In genomic region chr1:65265296-65266271, GRCh38 we compare ENCODE assay signal across 8 cellular contexts. TPM values are rescaled to one million over a fixed set of nuclear protein-coding genes. Genes with fewer than 3 reads are reported as not detected.
DNase-seq lines count a peak whose midpoint lies in the region; ATAC-seq, FAIRE-seq and TF ChIP-seq lines count a peak whose summit lies in the region.

No MANE protein-coding gene starts in this region.

- peaks cover 62% of the 10 kb centered on the region for H3K27me3 ChIP-seq in neutrophil

- POLR2A ChIA-PET in activated naive CD8-positive, alpha-beta T cell treated with anti-CD3 and anti-CD28 coated beads, Interleukin-2, amount 10 ng/mL, durations not matched to agents 7 days and 5 days (lab: Charles Lee), result interaction anchor here (0.6 to 2.1 kb wide), 2 partner anchors 11 to 30 kb away, joined by 4 to 9 read pairs; no protein-coding TSS in a partner anchor

- H3K4me3 Mint-ChIP-seq in activated naive CD8-positive, alpha-beta T cell treated with anti-CD3 and anti-CD28 coated beads, Interleukin-2, amount 10 ng/mL, durations not matched to agents 7 days and 5 days, result peak overlapping the region; percentile 68
- H3K4me3 Mint-ChIP-seq in glutamatergic neuron (ENCODE audit: unreplicated experiment), result peak overlapping the region; percentile 81

- no peak for FAIRE-seq in GM19239 (lab: Jason Lieb, UNC)

- no peak overlapping the region for H3K27ac ChIP-seq in neutrophil

- peaks cover 41% of the 10 kb centered on the region for H3K27me3 Mint-ChIP-seq in activated naive CD8-positive, alpha-beta T cell treated with anti-CD3 and anti-CD28 coated beads, Interleukin-2, amount 10 ng/mL, durations not matched to agents 7 days and 5 days
- H3K27me3 Mint-ChIP-seq in glutamatergic neuron (ENCODE audit: unreplicated experiment), result peaks cover 2% of the 10 kb centered on the region

- no peak overlapping the region for H3K27ac Mint-ChIP-seq in activated naive CD8-positive, alpha-beta T cell treated with anti-CD3 and anti-CD28 coated beads, Interleukin-2, amount 10 ng/mL, durations not matched to agents 7 days and 5 days
- H3K27ac Mint-ChIP-seq in glutamatergic neuron (ENCODE audit: unreplicated experiment), result peak overlapping the region; percentile 53

- H3K36me3 ChIP-seq in ES-I3 (ENCODE audit: insufficient read depth, low read length), result no peaks in the 10 kb centered on the region
- H3K36me3 ChIP-seq in neutrophil, result no peaks in the 10 kb centered on the region

- peak; percentile 61 for ATAC-seq in HG02759 (IDR thresholded peaks at IDR 0.05; ENCODE audit: unreplicated experiment)
- peak; percentile 77 for ATAC-seq in activated naive CD8-positive, alpha-beta T cell treated with anti-CD3 and anti-CD28 coated beads, Interleukin-2, amount 10 ng/mL, durations not matched to agents 7 days and 5 days (ENCODE audit: low read depth)
- no peak for ATAC-seq in GM21381 (IDR thresholded peaks at IDR 0.05; ENCODE audit: unreplicated experiment)

- H3K4me1 ChIP-seq in ES-I3 (ENCODE audit: insufficient read depth, low read length) (peaks cover 11% of the 10 kb centered on the region; the same call in 1 of the 2 replicates), neutrophil (ENCODE audit: control insufficient read depth in 1 of 2, insufficient read depth in 1 of 2, low read depth in 1 of 2, low read length in 1 of 2) (peaks cover 9 to 10% of the 10 kb centered on the region in 2 experiments)

- H3K9me3 ChIP-seq in ES-I3 (ENCODE audit: control insufficient read depth, insufficient read depth, low read length) (no peaks in the 10 kb centered on the region), neutrophil (no peaks in the 10 kb centered on the region)

- H3K4me3 ChIP-seq in neutrophil (ENCODE audit: low read depth in 1 of 2, low read length in 1 of 2), result peak overlapping the region; percentile 3 to 5

- H3K36me3 Mint-ChIP-seq in activated naive CD8-positive, alpha-beta T cell treated with anti-CD3 and anti-CD28 coated beads, Interleukin-2, amount 10 ng/mL, durations not matched to agents 7 days and 5 days, result peaks cover 6% of the 10 kb centered on the region
- no peaks in the 10 kb centered on the region for H3K36me3 Mint-ChIP-seq in glutamatergic neuron (ENCODE audit: unreplicated experiment)

- no peaks in the 10 kb centered on the region for H3K9me3 Mint-ChIP-seq in activated naive CD8-positive, alpha-beta T cell treated with anti-CD3 and anti-CD28 coated beads, Interleukin-2, amount 10 ng/mL, durations not matched to agents 7 days and 5 days
- H3K9me3 Mint-ChIP-seq in glutamatergic neuron (ENCODE audit: unreplicated experiment), result peaks cover 2% of the 10 kb centered on the region

- H3K4me1 Mint-ChIP-seq in activated naive CD8-positive, alpha-beta T cell treated with anti-CD3 and anti-CD28 coated beads, Interleukin-2, amount 10 ng/mL, durations not matched to agents 7 days and 5 days, result peaks cover 26% of the 10 kb centered on the region
- H3K4me1 Mint-ChIP-seq in glutamatergic neuron (ENCODE audit: low read depth, unreplicated experiment), result peaks cover 9% of the 10 kb centered on the region

- DNase-seq in NCI-H82 treated with DMSO at 0.1 percent for 48 hours (lab: John Stamatoyannopoulos, UW; ENCODE audit: unreplicated experiment) (peak; percentile 77), glutamatergic neuron (peak; percentile 67), GM19239 (ENCODE audit: insufficient read length, low spot score) (no peak)
- peak; percentile 68 for DNase-seq in activated naive CD8-positive, alpha-beta T cell treated with anti-CD3 and anti-CD28 coated beads, Interleukin-2, amount 10 ng/mL, durations not matched to agents 7 days and 5 days

- peak; percentile 22 for TF ChIP-seq CTCF in glutamatergic neuron (IDR thresholded peaks at IDR 0.05; ENCODE audit: partially characterized antibody, unreplicated experiment)
- TF ChIP-seq CTCF in neutrophil (IDR thresholded peaks at IDR 0.05), result no peak

- H3K9ac ChIP-seq in ES-I3 (ENCODE audit: low read depth, low read length), result peak overlapping the region; percentile 76

RNA-seq across cellular contexts. Expression of gene DNAJC6, which starts 43.8 kb away (rescaled TPM):
- 1 to 10 TPM; 3.3 to 4.0 TPM for total RNA-seq in activated naive CD8-positive, alpha-beta T cell treated with anti-CD3 and anti-CD28 coated beads, Interleukin-2, amount 10 ng/mL, durations not matched to agents 7 days and 5 days
- total RNA-seq in glutamatergic neuron (ENCODE audit: unreplicated experiment), result 54.6 TPM

Comparison
In these comparisons a context has a peak if more than half of its experiments do, and no peak if none do; other contexts are left out.
1. RNA of gene DNAJC6, which starts 43.8 kb away (total RNA-seq): 54.6 TPM in glutamatergic neuron (single experiment); 3.3 to 4.0 TPM in activated naive CD8-positive, alpha-beta T cell treated with anti-CD3 and anti-CD28 coated beads, Interleukin-2, amount 10 ng/mL, durations not matched to agents 7 days and 5 days; every median in the first group is over 10 times any median in the second.